Comparison of ENCODE assay signal across 1 cellular context in the genomic region with DNA sequence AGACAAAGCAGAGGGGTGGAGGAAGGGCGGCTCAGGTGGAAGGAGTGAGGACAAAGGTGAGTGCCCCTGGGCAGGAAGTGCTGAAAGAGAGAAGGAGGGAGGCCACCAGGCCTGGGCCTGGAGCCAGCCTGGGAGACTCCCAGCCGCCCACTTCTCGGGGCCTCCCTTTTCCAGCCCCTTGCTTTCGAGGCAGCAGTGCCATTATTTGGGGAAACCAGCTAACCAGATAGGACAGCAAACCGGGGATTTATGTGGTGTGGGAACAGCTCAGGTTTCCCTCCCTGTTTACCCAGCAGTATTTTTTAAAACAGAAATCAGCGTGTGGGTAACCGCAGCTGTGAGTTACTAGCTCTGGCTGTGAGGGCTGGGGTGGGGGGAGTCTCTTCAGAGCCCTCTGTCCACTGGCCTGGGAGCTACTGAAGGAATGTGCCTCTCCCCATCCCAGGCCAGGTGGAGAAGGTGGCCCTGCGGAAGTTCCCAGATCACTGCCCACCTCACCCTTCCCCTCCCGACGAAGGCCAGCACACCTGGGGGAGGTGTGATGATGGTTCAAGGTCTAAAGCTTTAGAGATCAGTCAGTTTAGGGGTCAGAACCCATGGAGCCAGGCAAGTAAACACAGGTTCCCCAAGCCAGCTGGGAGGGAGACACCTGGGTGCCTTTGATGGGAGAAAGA.
TF ChIP-seq lines count a peak whose summit lies in the region.

No MANE protein-coding gene starts in this region.

TF ChIP-seq in WTC11, 78 proteins besides CTCF, POLR2A, EP300 and RAD21 (continued from another document):
- TF ChIP-seq, protein P1, sequence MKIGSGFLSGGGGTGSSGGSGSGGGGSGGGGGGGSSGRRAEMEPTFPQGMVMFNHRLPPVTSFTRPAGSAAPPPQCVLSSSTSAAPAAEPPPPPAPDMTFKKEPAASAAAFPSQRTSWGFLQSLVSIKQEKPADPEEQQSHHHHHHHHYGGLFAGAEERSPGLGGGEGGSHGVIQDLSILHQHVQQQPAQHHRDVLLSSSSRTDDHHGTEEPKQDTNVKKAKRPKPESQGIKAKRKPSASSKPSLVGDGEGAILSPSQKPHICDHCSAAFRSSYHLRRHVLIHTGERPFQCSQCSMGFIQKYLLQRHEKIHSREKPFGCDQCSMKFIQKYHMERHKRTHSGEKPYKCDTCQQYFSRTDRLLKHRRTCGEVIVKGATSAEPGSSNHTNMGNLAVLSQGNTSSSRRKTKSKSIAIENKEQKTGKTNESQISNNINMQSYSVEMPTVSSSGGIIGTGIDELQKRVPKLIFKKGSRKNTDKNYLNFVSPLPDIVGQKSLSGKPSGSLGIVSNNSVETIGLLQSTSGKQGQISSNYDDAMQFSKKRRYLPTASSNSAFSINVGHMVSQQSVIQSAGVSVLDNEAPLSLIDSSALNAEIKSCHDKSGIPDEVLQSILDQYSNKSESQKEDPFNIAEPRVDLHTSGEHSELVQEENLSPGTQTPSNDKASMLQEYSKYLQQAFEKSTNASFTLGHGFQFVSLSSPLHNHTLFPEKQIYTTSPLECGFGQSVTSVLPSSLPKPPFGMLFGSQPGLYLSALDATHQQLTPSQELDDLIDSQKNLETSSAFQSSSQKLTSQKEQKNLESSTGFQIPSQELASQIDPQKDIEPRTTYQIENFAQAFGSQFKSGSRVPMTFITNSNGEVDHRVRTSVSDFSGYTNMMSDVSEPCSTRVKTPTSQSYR (CRISPR knock-in tag; IDR thresholded peaks at IDR 0.05): no peak
- TF ChIP-seq, protein P2, sequence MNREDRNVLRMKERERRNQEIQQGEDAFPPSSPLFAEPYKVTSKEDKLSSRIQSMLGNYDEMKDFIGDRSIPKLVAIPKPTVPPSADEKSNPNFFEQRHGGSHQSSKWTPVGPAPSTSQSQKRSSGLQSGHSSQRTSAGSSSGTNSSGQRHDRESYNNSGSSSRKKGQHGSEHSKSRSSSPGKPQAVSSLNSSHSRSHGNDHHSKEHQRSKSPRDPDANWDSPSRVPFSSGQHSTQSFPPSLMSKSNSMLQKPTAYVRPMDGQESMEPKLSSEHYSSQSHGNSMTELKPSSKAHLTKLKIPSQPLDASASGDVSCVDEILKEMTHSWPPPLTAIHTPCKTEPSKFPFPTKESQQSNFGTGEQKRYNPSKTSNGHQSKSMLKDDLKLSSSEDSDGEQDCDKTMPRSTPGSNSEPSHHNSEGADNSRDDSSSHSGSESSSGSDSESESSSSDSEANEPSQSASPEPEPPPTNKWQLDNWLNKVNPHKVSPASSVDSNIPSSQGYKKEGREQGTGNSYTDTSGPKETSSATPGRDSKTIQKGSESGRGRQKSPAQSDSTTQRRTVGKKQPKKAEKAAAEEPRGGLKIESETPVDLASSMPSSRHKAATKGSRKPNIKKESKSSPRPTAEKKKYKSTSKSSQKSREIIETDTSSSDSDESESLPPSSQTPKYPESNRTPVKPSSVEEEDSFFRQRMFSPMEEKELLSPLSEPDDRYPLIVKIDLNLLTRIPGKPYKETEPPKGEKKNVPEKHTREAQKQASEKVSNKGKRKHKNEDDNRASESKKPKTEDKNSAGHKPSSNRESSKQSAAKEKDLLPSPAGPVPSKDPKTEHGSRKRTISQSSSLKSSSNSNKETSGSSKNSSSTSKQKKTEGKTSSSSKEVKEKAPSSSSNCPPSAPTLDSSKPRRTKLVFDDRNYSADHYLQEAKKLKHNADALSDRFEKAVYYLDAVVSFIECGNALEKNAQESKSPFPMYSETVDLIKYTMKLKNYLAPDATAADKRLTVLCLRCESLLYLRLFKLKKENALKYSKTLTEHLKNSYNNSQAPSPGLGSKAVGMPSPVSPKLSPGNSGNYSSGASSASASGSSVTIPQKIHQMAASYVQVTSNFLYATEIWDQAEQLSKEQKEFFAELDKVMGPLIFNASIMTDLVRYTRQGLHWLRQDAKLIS (CRISPR knock-in tag; IDR thresholded peaks at IDR 0.05; ENCODE audit: borderline replicate concordance): no peak
- TF ChIP-seq KAT7 (CRISPR knock-in tag; IDR thresholded peaks at IDR 0.05; ENCODE audit: borderline replicate concordance) (no peak), ZNF232 (CRISPR knock-in tag; IDR thresholded peaks at IDR 0.05) (no peak), CBFB (CRISPR knock-in tag; IDR thresholded peaks at IDR 0.05; ENCODE audit: low read depth) (no peak), ZBTB43 (CRISPR knock-in tag; IDR thresholded peaks at IDR 0.05) (no peak)
- TF ChIP-seq, protein P3, sequence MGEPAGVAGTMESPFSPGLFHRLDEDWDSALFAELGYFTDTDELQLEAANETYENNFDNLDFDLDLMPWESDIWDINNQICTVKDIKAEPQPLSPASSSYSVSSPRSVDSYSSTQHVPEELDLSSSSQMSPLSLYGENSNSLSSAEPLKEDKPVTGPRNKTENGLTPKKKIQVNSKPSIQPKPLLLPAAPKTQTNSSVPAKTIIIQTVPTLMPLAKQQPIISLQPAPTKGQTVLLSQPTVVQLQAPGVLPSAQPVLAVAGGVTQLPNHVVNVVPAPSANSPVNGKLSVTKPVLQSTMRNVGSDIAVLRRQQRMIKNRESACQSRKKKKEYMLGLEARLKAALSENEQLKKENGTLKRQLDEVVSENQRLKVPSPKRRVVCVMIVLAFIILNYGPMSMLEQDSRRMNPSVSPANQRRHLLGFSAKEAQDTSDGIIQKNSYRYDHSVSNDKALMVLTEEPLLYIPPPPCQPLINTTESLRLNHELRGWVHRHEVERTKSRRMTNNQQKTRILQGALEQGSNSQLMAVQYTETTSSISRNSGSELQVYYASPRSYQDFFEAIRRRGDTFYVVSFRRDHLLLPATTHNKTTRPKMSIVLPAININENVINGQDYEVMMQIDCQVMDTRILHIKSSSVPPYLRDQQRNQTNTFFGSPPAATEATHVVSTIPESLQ (CRISPR knock-in tag; IDR thresholded peaks at IDR 0.05): no peak
